ENCODE assay signal across 21 cellular contexts in genomic region chr13:73816702-73817101, GRCh38.
"Had no signal": no experiment of that assay in that cellular context is flagged by ENCODE, and none has a peak within 500 bp of the region (broad histone marks: within the 10 kb centered on the region; RNA-seq: fewer than 3 reads in every experiment).

No MANE protein-coding gene starts in this region.

- H3K4me3 Mint-ChIP-seq: memory B cell; stimulated activated memory B cell treated with anti-CD40 and anti-IgM and Interleukin-4, amounts not matched to agents 10 μg/mL and 1 μg/mL and 100 μg/mL, for 72 hours had no signal

- H3K9me3 Mint-ChIP-seq: activated naive CD4-positive, alpha-beta T cell treated with anti-CD3 and anti-CD28 coated beads, Interleukin-2, amount 50 U/mL, for 72 hours; activated T-helper 2 cell treated with anti-CD3 and anti-CD28 coated beads, Interferon-gamma antibody, Interleukin-2, Interleukin-4, amounts not matched to agents 10 μg/mL and 5 μg/mL and 100 μg/mL, durations not matched to agents 14 hours and 24 hours and 36 hours; memory B cell; stimulated activated memory B cell treated with anti-CD40 and anti-IgM and Interleukin-4, amounts not matched to agents 10 μg/mL and 1 μg/mL and 100 μg/mL, for 72 hours had no signal

- H3K27me3 Mint-ChIP-seq: memory B cell; naive thymus-derived CD4-positive, alpha-beta T cell; stimulated activated memory B cell treated with anti-CD40 and anti-IgM and Interleukin-4, amounts not matched to agents 10 μg/mL and 1 μg/mL and 100 μg/mL, for 72 hours had no signal

- DNase-seq: activated CD4-positive, alpha-beta T cell treated with anti-CD3 and anti-CD28 coated beads for 1 hour; amygdala; body of pancreas; central memory CD4-positive, alpha-beta T cell; colonic mucosa; esophagus squamous epithelium; hippocampal formation; kidney; left ventricle myocardium inferior; mucosa of descending colon; naive thymus-derived CD4-positive, alpha-beta T cell; ovary; sigmoid colon; spleen; T-helper 1 cell; T1000; tibial artery had no signal

- ATAC-seq: body of pancreas; mucosa of descending colon; naive thymus-derived CD4-positive, alpha-beta T cell; stimulated activated memory B cell treated with anti-CD40 and anti-IgM and Interleukin-4, amounts not matched to agents 10 μg/mL and 1 μg/mL and 100 μg/mL, for 72 hours had no signal

- H3K4me3 ChIP-seq: body of pancreas, colonic mucosa, esophagus squamous epithelium, left ventricle myocardium inferior, mucosa of descending colon, ovary, sigmoid colon, spleen, tibial artery had no signal

- H3K27ac Mint-ChIP-seq: activated T-helper 2 cell treated with anti-CD3 and anti-CD28 coated beads, Interferon-gamma antibody, Interleukin-2, Interleukin-4, amounts not matched to agents 10 μg/mL and 5 μg/mL and 100 μg/mL, durations not matched to agents 14 hours and 24 hours and 36 hours; memory B cell; stimulated activated memory B cell treated with anti-CD40 and anti-IgM and Interleukin-4, amounts not matched to agents 10 μg/mL and 1 μg/mL and 100 μg/mL, for 72 hours had no signal
